Comparison of ENCODE assay signal across 1 cellular context in the genomic region with DNA sequence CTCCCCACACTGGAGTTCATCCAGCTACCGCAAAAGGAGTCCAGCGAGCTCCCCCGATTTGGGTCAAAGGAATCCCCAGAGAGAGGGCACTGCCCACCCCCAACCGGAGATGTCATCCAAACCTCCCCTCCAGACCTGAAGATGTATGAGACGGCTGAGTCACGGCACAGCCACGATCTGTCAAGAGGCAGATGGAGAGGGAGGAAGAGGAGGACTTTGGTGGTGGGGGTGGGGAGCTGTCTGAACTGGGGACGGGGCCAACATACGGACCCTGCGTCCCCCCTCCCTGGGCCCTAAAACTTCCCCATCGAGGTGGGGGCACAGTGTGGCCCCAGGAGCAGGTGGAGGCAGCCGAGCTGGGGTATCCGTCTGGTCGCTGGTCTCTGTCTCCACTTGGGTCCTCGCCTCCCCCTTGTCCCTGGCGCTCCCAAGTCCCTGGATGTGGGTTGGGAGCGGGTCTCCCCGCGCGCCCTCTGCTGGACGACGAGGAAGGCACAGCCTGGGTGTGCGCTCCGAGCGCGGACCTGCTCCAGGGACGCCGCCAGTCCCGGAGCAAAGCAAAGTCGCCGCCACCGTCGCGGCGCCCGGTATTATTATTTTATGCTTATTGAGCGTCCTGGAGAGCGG.
TF ChIP-seq lines count a peak whose summit lies in the region.

No MANE protein-coding gene starts in this region.

TF ChIP-seq in K562, 482 proteins besides CTCF, POLR2A, EP300 and RAD21 (continues in another document):
- TF ChIP-seq, protein P1, sequence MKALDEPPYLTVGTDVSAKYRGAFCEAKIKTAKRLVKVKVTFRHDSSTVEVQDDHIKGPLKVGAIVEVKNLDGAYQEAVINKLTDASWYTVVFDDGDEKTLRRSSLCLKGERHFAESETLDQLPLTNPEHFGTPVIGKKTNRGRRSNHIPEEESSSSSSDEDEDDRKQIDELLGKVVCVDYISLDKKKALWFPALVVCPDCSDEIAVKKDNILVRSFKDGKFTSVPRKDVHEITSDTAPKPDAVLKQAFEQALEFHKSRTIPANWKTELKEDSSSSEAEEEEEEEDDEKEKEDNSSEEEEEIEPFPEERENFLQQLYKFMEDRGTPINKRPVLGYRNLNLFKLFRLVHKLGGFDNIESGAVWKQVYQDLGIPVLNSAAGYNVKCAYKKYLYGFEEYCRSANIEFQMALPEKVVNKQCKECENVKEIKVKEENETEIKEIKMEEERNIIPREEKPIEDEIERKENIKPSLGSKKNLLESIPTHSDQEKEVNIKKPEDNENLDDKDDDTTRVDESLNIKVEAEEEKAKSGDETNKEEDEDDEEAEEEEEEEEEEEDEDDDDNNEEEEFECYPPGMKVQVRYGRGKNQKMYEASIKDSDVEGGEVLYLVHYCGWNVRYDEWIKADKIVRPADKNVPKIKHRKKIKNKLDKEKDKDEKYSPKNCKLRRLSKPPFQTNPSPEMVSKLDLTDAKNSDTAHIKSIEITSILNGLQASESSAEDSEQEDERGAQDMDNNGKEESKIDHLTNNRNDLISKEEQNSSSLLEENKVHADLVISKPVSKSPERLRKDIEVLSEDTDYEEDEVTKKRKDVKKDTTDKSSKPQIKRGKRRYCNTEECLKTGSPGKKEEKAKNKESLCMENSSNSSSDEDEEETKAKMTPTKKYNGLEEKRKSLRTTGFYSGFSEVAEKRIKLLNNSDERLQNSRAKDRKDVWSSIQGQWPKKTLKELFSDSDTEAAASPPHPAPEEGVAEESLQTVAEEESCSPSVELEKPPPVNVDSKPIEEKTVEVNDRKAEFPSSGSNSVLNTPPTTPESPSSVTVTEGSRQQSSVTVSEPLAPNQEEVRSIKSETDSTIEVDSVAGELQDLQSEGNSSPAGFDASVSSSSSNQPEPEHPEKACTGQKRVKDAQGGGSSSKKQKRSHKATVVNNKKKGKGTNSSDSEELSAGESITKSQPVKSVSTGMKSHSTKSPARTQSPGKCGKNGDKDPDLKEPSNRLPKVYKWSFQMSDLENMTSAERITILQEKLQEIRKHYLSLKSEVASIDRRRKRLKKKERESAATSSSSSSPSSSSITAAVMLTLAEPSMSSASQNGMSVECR (CRISPR knock-in tag; IDR thresholded peaks at IDR 0.05) = peak; percentile 69
- TF ChIP-seq GATAD2B (IDR thresholded peaks at IDR 0.05; ENCODE audit: borderline replicate concordance) (0 out of 2 replicates have a peak, but pooled peaks have one; percentile 28), SRF (CRISPR knock-in tag; IDR thresholded peaks at IDR 0.05) (no peak), MYC (IDR thresholded peaks at IDR 0.05; ENCODE audit: low read depth, low read length) (peak; percentile 67; the same call in 1 of the 2 replicates), MYC (CRISPR knock-in tag; IDR thresholded peaks at IDR 0.05; ENCODE audit: borderline replicate concordance, low read depth) (no peak), KDM5B (IDR thresholded peaks at IDR 0.05; ENCODE audit: insufficient replicate concordance, low read depth, low read length) (no peak), ETV5 (CRISPR knock-in tag; IDR thresholded peaks at IDR 0.05; ENCODE audit: low read depth) (peak; percentile 60; the same call in 1 of the 2 replicates), KDM1A (IDR thresholded peaks at IDR 0.05) (peak in 1 of 2 experiments; percentile 10; a peak in 2 of 4 replicates), STAT5A (IDR thresholded peaks at IDR 0.05; ENCODE audit: borderline replicate concordance, low read length) (no peak), SPI1 (IDR thresholded peaks at IDR 0.05; ENCODE audit: borderline replicate concordance, low read depth, low read length) (peak; percentile 57; the same call in 1 of the 2 replicates), CREM (IDR thresholded peaks at IDR 0.05; ENCODE audit: low read depth) (peak; percentile 59), RNF2 (IDR thresholded peaks at IDR 0.05) (peak; percentile 54; the same call in 1 of the 2 replicates), CREB1 (IDR thresholded peaks at IDR 0.05) (peak; percentile 25; the same call in 1 of the 2 replicates), CREB1 (CRISPR knock-in tag; IDR thresholded peaks at IDR 0.05) (0 out of 2 replicates have a peak, but pooled peaks have one; percentile 57), RBBP5 (IDR thresholded peaks at IDR 0.05; ENCODE audit: borderline replicate concordance, insufficient read depth, low read length, poor library complexity, severe bottlenecking) (peak; percentile 59), HDAC8 (tag; IDR thresholded peaks at IDR 0.05) (0 out of 2 replicates have a peak, but pooled peaks have one; percentile 24), SOX6 (IDR thresholded peaks at IDR 0.05) (0 out of 2 replicates have a peak, but pooled peaks have one; percentile 25), LEF1 (IDR thresholded peaks at IDR 0.05) (0 out of 2 replicates have a peak, but pooled peaks have one; percentile 33), ZNF23 (CRISPR knock-in tag; IDR thresholded peaks at IDR 0.05) (no peak), ZNF431 (CRISPR knock-in tag; IDR thresholded peaks at IDR 0.05) (0 out of 2 replicates have a peak, but pooled peaks have one; percentile 39), EGR1 (conservative IDR thresholded peaks at IDR 0.05) (peak; percentile 52; the same call in 1 of the 2 replicates), SMC3 (conservative IDR thresholded peaks at IDR 0.05; ENCODE audit: insufficient read depth, low read depth, low read length) (peak; percentile 50), ZNF282 (CRISPR knock-in tag; IDR thresholded peaks at IDR 0.05) (0 out of 2 replicates have a peak, but pooled peaks have one; percentile 13), CEBPB (tag; IDR thresholded peaks at IDR 0.05) (no peak)
- TF ChIP-seq, protein P2, sequence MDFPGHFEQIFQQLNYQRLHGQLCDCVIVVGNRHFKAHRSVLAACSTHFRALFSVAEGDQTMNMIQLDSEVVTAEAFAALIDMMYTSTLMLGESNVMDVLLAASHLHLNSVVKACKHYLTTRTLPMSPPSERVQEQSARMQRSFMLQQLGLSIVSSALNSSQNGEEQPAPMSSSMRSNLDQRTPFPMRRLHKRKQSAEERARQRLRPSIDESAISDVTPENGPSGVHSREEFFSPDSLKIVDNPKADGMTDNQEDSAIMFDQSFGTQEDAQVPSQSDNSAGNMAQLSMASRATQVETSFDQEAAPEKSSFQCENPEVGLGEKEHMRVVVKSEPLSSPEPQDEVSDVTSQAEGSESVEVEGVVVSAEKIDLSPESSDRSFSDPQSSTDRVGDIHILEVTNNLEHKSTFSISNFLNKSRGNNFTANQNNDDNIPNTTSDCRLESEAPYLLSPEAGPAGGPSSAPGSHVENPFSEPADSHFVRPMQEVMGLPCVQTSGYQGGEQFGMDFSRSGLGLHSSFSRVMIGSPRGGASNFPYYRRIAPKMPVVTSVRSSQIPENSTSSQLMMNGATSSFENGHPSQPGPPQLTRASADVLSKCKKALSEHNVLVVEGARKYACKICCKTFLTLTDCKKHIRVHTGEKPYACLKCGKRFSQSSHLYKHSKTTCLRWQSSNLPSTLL (IDR thresholded peaks at IDR 0.05) = peak; percentile 99
- TF ChIP-seq, protein P3, sequence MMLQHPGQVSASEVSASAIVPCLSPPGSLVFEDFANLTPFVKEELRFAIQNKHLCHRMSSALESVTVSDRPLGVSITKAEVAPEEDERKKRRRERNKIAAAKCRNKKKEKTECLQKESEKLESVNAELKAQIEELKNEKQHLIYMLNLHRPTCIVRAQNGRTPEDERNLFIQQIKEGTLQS (IDR thresholded peaks at IDR 0.05) = peak; percentile 68; the same call in 1 of the 2 replicates
- TF ChIP-seq, protein P3 (CRISPR knock-in tag; conservative IDR thresholded peaks at IDR 0.05) = no peak
- TF ChIP-seq, protein P4, sequence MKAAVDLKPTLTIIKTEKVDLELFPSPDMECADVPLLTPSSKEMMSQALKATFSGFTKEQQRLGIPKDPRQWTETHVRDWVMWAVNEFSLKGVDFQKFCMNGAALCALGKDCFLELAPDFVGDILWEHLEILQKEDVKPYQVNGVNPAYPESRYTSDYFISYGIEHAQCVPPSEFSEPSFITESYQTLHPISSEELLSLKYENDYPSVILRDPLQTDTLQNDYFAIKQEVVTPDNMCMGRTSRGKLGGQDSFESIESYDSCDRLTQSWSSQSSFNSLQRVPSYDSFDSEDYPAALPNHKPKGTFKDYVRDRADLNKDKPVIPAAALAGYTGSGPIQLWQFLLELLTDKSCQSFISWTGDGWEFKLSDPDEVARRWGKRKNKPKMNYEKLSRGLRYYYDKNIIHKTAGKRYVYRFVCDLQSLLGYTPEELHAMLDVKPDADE (conservative IDR thresholded peaks at IDR 0.05; ENCODE audit: control insufficient read depth, low read depth, low read length) = peak; percentile 50; the same call in 1 of the 2 replicates
- TF ChIP-seq, protein P5, sequence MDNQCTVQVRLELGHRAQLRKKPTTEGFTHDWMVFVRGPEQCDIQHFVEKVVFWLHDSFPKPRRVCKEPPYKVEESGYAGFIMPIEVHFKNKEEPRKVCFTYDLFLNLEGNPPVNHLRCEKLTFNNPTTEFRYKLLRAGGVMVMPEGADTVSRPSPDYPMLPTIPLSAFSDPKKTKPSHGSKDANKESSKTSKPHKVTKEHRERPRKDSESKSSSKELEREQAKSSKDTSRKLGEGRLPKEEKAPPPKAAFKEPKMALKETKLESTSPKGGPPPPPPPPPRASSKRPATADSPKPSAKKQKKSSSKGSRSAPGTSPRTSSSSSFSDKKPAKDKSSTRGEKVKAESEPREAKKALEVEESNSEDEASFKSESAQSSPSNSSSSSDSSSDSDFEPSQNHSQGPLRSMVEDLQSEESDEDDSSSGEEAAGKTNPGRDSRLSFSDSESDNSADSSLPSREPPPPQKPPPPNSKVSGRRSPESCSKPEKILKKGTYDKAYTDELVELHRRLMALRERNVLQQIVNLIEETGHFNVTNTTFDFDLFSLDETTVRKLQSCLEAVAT (IDR thresholded peaks at IDR 0.05) = peak in 1 of 2 experiments; percentile 89; a peak in 2 of 4 replicates
- TF ChIP-seq, protein P6, sequence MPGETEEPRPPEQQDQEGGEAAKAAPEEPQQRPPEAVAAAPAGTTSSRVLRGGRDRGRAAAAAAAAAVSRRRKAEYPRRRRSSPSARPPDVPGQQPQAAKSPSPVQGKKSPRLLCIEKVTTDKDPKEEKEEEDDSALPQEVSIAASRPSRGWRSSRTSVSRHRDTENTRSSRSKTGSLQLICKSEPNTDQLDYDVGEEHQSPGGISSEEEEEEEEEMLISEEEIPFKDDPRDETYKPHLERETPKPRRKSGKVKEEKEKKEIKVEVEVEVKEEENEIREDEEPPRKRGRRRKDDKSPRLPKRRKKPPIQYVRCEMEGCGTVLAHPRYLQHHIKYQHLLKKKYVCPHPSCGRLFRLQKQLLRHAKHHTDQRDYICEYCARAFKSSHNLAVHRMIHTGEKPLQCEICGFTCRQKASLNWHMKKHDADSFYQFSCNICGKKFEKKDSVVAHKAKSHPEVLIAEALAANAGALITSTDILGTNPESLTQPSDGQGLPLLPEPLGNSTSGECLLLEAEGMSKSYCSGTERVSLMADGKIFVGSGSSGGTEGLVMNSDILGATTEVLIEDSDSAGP (CRISPR knock-in tag; IDR thresholded peaks at IDR 0.05) = peak; percentile 62; the same call in 1 of the 2 replicates
- TF ChIP-seq, protein P7, sequence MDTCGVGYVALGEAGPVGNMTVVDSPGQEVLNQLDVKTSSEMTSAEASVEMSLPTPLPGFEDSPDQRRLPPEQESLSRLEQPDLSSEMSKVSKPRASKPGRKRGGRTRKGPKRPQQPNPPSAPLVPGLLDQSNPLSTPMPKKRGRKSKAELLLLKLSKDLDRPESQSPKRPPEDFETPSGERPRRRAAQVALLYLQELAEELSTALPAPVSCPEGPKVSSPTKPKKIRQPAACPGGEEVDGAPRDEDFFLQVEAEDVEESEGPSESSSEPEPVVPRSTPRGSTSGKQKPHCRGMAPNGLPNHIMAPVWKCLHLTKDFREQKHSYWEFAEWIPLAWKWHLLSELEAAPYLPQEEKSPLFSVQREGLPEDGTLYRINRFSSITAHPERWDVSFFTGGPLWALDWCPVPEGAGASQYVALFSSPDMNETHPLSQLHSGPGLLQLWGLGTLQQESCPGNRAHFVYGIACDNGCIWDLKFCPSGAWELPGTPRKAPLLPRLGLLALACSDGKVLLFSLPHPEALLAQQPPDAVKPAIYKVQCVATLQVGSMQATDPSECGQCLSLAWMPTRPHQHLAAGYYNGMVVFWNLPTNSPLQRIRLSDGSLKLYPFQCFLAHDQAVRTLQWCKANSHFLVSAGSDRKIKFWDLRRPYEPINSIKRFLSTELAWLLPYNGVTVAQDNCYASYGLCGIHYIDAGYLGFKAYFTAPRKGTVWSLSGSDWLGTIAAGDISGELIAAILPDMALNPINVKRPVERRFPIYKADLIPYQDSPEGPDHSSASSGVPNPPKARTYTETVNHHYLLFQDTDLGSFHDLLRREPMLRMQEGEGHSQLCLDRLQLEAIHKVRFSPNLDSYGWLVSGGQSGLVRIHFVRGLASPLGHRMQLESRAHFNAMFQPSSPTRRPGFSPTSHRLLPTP (IDR thresholded peaks at IDR 0.05; ENCODE audit: borderline replicate concordance, extremely low read depth, insufficient read length) = peak; percentile 3
- TF ChIP-seq, protein P8, sequence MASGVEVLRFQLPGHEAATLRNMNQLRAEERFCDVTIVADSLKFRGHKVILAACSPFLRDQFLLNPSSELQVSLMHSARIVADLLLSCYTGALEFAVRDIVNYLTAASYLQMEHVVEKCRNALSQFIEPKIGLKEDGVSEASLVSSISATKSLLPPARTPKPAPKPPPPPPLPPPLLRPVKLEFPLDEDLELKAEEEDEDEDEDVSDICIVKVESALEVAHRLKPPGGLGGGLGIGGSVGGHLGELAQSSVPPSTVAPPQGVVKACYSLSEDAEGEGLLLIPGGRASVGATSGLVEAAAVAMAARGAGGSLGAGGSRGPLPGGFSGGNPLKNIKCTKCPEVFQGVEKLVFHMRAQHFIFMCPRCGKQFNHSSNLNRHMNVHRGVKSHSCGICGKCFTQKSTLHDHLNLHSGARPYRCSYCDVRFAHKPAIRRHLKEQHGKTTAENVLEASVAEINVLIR (CRISPR knock-in tag; IDR thresholded peaks at IDR 0.05) = 0 out of 2 replicates have a peak, but pooled peaks have one; percentile 6
- TF ChIP-seq, protein P9, sequence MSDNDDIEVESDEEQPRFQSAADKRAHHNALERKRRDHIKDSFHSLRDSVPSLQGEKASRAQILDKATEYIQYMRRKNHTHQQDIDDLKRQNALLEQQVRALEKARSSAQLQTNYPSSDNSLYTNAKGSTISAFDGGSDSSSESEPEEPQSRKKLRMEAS (CRISPR knock-in tag; IDR thresholded peaks at IDR 0.05) = peak; percentile 70; the same call in 1 of the 2 replicates
